1 cellular context compared by ENCODE assay signal in the genomic region with DNA sequence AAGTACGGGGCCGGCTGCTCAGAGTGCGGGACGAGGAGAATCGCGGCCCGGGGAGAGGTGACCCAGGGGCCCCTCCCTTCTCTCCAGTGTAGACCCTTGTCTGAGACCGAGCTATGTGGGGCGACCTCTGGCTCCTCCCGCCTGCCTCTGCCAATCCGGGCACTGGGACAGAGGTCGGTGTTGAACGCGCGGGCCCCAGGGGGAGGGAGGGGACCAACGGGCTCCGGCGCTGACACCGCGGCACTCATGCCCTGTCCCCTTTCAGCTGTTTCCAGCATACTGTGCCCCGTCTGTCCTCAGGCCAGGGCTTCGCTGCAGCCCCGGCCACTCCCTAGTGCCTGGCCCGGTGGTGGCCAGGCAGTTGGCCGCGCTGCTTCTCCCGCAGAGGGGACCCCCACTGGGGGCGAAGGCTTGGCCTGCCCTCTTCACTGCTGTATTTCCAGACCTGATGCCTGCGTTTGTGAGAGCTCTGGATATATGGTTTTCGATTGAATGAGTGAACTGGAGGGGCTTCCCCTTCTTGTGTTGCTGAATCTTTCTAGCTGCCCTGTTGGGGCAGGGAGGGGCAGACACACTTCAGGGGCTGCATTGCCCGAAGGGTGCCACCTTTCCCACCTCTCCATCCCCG.
TF ChIP-seq lines count a peak whose summit lies in the region.

No MANE protein-coding gene starts in this region.

TF ChIP-seq in K562, 482 proteins besides CTCF, POLR2A, EP300 and RAD21:
- TF ChIP-seq FOXP1 (CRISPR knock-in tag; IDR thresholded peaks at IDR 0.05) = 0 out of 2 replicates have a peak, but pooled peaks have one; percentile 16
- TF ChIP-seq ZNF583 (CRISPR knock-in tag; IDR thresholded peaks at IDR 0.05) = no peak
- TF ChIP-seq, protein P1, sequence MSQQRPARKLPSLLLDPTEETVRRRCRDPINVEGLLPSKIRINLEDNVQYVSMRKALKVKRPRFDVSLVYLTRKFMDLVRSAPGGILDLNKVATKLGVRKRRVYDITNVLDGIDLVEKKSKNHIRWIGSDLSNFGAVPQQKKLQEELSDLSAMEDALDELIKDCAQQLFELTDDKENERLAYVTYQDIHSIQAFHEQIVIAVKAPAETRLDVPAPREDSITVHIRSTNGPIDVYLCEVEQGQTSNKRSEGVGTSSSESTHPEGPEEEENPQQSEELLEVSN (IDR thresholded peaks at IDR 0.05; ENCODE audit: borderline replicate concordance in 1 of 2, extremely low read depth in 1 of 2, insufficient read depth in 1 of 2, insufficient read length in 1 of 2, low read depth in 1 of 2, low read length in 1 of 2, poor library complexity in 1 of 2, severe bottlenecking in 1 of 2) = peak in 1 of 2 experiments; percentile 12
- TF ChIP-seq, protein P2, sequence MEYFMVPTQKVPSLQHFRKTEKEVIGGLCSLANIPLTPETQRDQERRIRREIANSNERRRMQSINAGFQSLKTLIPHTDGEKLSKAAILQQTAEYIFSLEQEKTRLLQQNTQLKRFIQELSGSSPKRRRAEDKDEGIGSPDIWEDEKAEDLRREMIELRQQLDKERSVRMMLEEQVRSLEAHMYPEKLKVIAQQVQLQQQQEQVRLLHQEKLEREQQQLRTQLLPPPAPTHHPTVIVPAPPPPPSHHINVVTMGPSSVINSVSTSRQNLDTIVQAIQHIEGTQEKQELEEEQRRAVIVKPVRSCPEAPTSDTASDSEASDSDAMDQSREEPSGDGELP (CRISPR knock-in tag; IDR thresholded peaks at IDR 0.05; ENCODE audit: borderline replicate concordance) = 0 out of 2 replicates have a peak, but pooled peaks have one; percentile 36
- TF ChIP-seq ZNF586 (CRISPR knock-in tag; conservative IDR thresholded peaks at IDR 0.05) = no peak
- no peak for TF ChIP-seq ARID1B (IDR thresholded peaks at IDR 0.05)
